Comparison of ENCODE assay signal across 3 cellular contexts in genomic region chr9:137230720-137231207, GRCh38.
TF ChIP-seq lines count a peak whose summit lies in the region.

Gene SLC34A3, plus strand, starts transcription at chr9:137230901. Its CDS starts 802 bp downstream, at chr9:137231703.

TF ChIP-seq in A549, 52 proteins besides CTCF, POLR2A, EP300 and RAD21:
- no peak for TF ChIP-seq KDM1A (IDR thresholded peaks at IDR 0.05; ENCODE audit: low read depth)
- TF ChIP-seq TP53 (CRISPR knock-in tag; IDR thresholded peaks at IDR 0.05) = no peak
- TF ChIP-seq PBX3 (IDR thresholded peaks at IDR 0.05) = no peak
- no peak for TF ChIP-seq ZSCAN20 (CRISPR knock-in tag; IDR thresholded peaks at IDR 0.05)
- no peak for TF ChIP-seq PHF8 (IDR thresholded peaks at IDR 0.05; ENCODE audit: borderline replicate concordance, low read depth)
- no peak for TF ChIP-seq HDAC2 (IDR thresholded peaks at IDR 0.05)
- no peak for TF ChIP-seq NFE2L2 (conservative IDR thresholded peaks at IDR 0.05; ENCODE audit: low read length)
- TF ChIP-seq RCOR1 (IDR thresholded peaks at IDR 0.05; ENCODE audit: low read depth, low read length) = no peak
- TF ChIP-seq JUN (IDR thresholded peaks at IDR 0.05) = no peak
- TF ChIP-seq EHMT2 (IDR thresholded peaks at IDR 0.05; ENCODE audit: low read depth) = no peak
- no peak for TF ChIP-seq MAZ (IDR thresholded peaks at IDR 0.05; ENCODE audit: borderline replicate concordance, low read depth, low read length)
- no peak for TF ChIP-seq E2F6 (IDR thresholded peaks at IDR 0.05; ENCODE audit: borderline replicate concordance, low read depth)
- no peak for TF ChIP-seq RFX5 (IDR thresholded peaks at IDR 0.05)
- TF ChIP-seq NR3C1 (IDR thresholded peaks at IDR 0.05) = no peak
- no peak for TF ChIP-seq EHF (CRISPR knock-in tag; IDR thresholded peaks at IDR 0.05)
- TF ChIP-seq CHD2 (IDR thresholded peaks at IDR 0.05; ENCODE audit: low read length, partially characterized antibody) = no peak
- no peak for TF ChIP-seq HOXB5 (CRISPR knock-in tag; IDR thresholded peaks at IDR 0.05)
- no peak for TF ChIP-seq GATA3 (IDR thresholded peaks at IDR 0.05; ENCODE audit: borderline replicate concordance)
- no peak for TF ChIP-seq FOXS1 (CRISPR knock-in tag; IDR thresholded peaks at IDR 0.05)
- no peak for TF ChIP-seq BHLHE40 (IDR thresholded peaks at IDR 0.05; ENCODE audit: low read depth, low read length)
TF ChIP-seq in A549: peak in this region for 0.

TF ChIP-seq in HEK293, 187 proteins besides CTCF, POLR2A, EP300 and RAD21:
- TF ChIP-seq SP3 (tag by site-specific recombination; IDR thresholded peaks at IDR 0.05) = peak; percentile 24; the same call in 1 of the 2 replicates
- TF ChIP-seq GLIS2 (tag by site-specific recombination; IDR thresholded peaks at IDR 0.05) = peak; percentile 52; the same call in 1 of the 2 replicates
- no peak for TF ChIP-seq ZFHX2 (tag by site-specific recombination; conservative IDR thresholded peaks at IDR 0.05)

TF ChIP-seq in H1, 55 proteins besides CTCF, POLR2A, EP300 and RAD21:
- TF ChIP-seq GABPA (IDR thresholded peaks at IDR 0.05; ENCODE audit: borderline replicate concordance, insufficient read depth, low read length) (no peak), CHD7 (IDR thresholded peaks at IDR 0.05; ENCODE audit: insufficient replicate concordance, low read length) (no peak), MAFK (IDR thresholded peaks at IDR 0.05; ENCODE audit: low read depth, low read length) (no peak), JUN (IDR thresholded peaks at IDR 0.05; ENCODE audit: low read depth, low read length) (no peak), ATF2 (IDR thresholded peaks at IDR 0.05; ENCODE audit: low read length) (no peak), RXRA (IDR thresholded peaks at IDR 0.05; ENCODE audit: insufficient read depth, low read depth, low read length) (no peak), TBP (IDR thresholded peaks at IDR 0.05; ENCODE audit: low read depth, low read length) (no peak), ZNF274 (IDR thresholded peaks at IDR 0.05; ENCODE audit: borderline replicate concordance, extremely low read depth, low read length) (no peak), RNF2 (IDR thresholded peaks at IDR 0.05; ENCODE audit: borderline replicate concordance, low read depth, low read length, missing control alignments, poor library complexity, severe bottlenecking) (no peak), SUZ12 (IDR thresholded peaks at IDR 0.05; ENCODE audit: low read length) (no peak), POU5F1 (IDR thresholded peaks at IDR 0.05; ENCODE audit: low read depth, low read length) (no peak), TEAD4 (IDR thresholded peaks at IDR 0.05; ENCODE audit: low read depth, low read length) (no peak), SIN3A (conservative IDR thresholded peaks at IDR 0.05 in 1 of 2, IDR thresholded peaks at IDR 0.05 in 1 of 2; ENCODE audit: low read depth in 1 of 2, low read length in 2 of 2) (no peak), HDAC6 (IDR thresholded peaks at IDR 0.05; ENCODE audit: low read depth, low read length) (no peak), JUND (IDR thresholded peaks at IDR 0.05; ENCODE audit: low read length) (no peak)
TF ChIP-seq in H1: peak in this region for 0.
